In genomic region chr9:35226685-35227084, GRCh38 we compare ENCODE assay signal across 1 cellular context.
TF ChIP-seq lines count a peak whose summit lies in the region.

No MANE protein-coding gene starts in this region.

TF ChIP-seq in HepG2, 621 proteins besides CTCF, POLR2A, EP300 and RAD21 (continued from another document):
- TF ChIP-seq ZBED4 (CRISPR knock-in tag; IDR thresholded peaks at IDR 0.05; ENCODE audit: borderline replicate concordance), result no peak
- no peak for TF ChIP-seq SIN3A (IDR thresholded peaks at IDR 0.05; ENCODE audit: borderline replicate concordance, low read depth, low read length)
- TF ChIP-seq POLR2AphosphoS5 (IDR thresholded peaks at IDR 0.05; ENCODE audit: low read depth, low read length), result no peak
- no peak for TF ChIP-seq RFX5 (IDR thresholded peaks at IDR 0.05; ENCODE audit: low read depth, low read length)
- TF ChIP-seq ZNF674 (CRISPR knock-in tag; IDR thresholded peaks at IDR 0.05; ENCODE audit: low read depth), result no peak
- TF ChIP-seq FOXA3 (CRISPR knock-in tag; IDR thresholded peaks at IDR 0.05), result no peak
- TF ChIP-seq POGK (CRISPR knock-in tag; conservative IDR thresholded peaks at IDR 0.05), result no peak
- no peak for TF ChIP-seq CCDC6 (CRISPR knock-in tag; IDR thresholded peaks at IDR 0.05)
- TF ChIP-seq ZNF766 (CRISPR knock-in tag; IDR thresholded peaks at IDR 0.05; ENCODE audit: borderline replicate concordance), result no peak
- TF ChIP-seq CHD2 (IDR thresholded peaks at IDR 0.05; ENCODE audit: low read depth, low read length), result no peak
- no peak for TF ChIP-seq DNMT1 (CRISPR knock-in tag; IDR thresholded peaks at IDR 0.05)
- no peak for TF ChIP-seq MAFF (IDR thresholded peaks at IDR 0.05; ENCODE audit: low read depth, low read length)
- no peak for TF ChIP-seq MZF1 (CRISPR knock-in tag; IDR thresholded peaks at IDR 0.05; ENCODE audit: borderline replicate concordance)
- no peak for TF ChIP-seq ZNF644 (CRISPR knock-in tag; IDR thresholded peaks at IDR 0.05; ENCODE audit: low read depth)
- no peak for TF ChIP-seq CREBL2 (CRISPR knock-in tag; IDR thresholded peaks at IDR 0.05; ENCODE audit: borderline replicate concordance)
- no peak for TF ChIP-seq STAT5B (CRISPR knock-in tag; IDR thresholded peaks at IDR 0.05)
